In genomic region chr9:15492485-15493150, GRCh38 we compare ENCODE assay signal across 1 cellular context.
TF ChIP-seq lines count a peak whose summit lies in the region.

No MANE protein-coding gene starts in this region.

TF ChIP-seq in WTC11, 78 proteins besides CTCF, POLR2A, EP300 and RAD21 (continued from another document):
- TF ChIP-seq ZNF532 (CRISPR knock-in tag; IDR thresholded peaks at IDR 0.05; ENCODE audit: borderline replicate concordance): 0 out of 2 replicates have a peak, but pooled peaks have one; percentile 4
